Comparison of ENCODE assay signal across 8 cellular contexts in genomic region chr11:130434521-130435223, GRCh38. TPM values are rescaled to one million over a fixed set of nuclear protein-coding genes. Genes with fewer than 3 reads are reported as not detected.
DNase-seq lines count a peak whose midpoint lies in the region; ATAC-seq and TF ChIP-seq lines count a peak whose summit lies in the region.

No MANE protein-coding gene starts in this region.

- H3K36me3 Mint-ChIP-seq in stimulated activated memory B cell treated with anti-CD40 and anti-IgM and Interleukin-4, amounts not matched to agents 10 μg/mL and 1 μg/mL and 100 μg/mL, for 72 hours = no peaks in the 10 kb centered on the region

- H3K27me3 Mint-ChIP-seq in stimulated activated memory B cell treated with anti-CD40 and anti-IgM and Interleukin-4, amounts not matched to agents 10 μg/mL and 1 μg/mL and 100 μg/mL, for 72 hours = peaks cover 46% of the 10 kb centered on the region

- peak; percentile 94 for TF ChIP-seq RAD21 in Ishikawa (IDR thresholded peaks at IDR 0.05; ENCODE audit: low read depth)

- DNase-seq in DMS53 treated with DMSO at 0.1 percent for 48 hours (lab: John Stamatoyannopoulos, UW; ENCODE audit: unreplicated experiment) (peak; percentile 82), OCI-M2 (lab: John Stamatoyannopoulos, UW; ENCODE audit: unreplicated experiment) (peak; percentile 9), fibroblast of gingiva (ENCODE audit: low read depth) (peak; percentile 78), myocyte (ENCODE audit: low read depth) (peak; percentile 90)
- DNase-seq in activated T-cell treated with anti-CD3 and anti-CD28 coated beads, Interleukin-2, amount 50 U/mL, for 48 hours = peak; percentile 73 to 77

- TF ChIP-seq EP300 in Ishikawa (IDR thresholded peaks at IDR 0.05; ENCODE audit: borderline replicate concordance) = no peak

- H3K4me3 Mint-ChIP-seq in stimulated activated memory B cell treated with anti-CD40 and anti-IgM and Interleukin-4, amounts not matched to agents 10 μg/mL and 1 μg/mL and 100 μg/mL, for 72 hours = no peak overlapping the region

- no peak overlapping the region for H3K27ac Mint-ChIP-seq in stimulated activated memory B cell treated with anti-CD40 and anti-IgM and Interleukin-4, amounts not matched to agents 10 μg/mL and 1 μg/mL and 100 μg/mL, for 72 hours

- peaks cover 16% of the 10 kb centered on the region for H3K4me1 Mint-ChIP-seq in stimulated activated memory B cell treated with anti-CD40 and anti-IgM and Interleukin-4, amounts not matched to agents 10 μg/mL and 1 μg/mL and 100 μg/mL, for 72 hours

- H3K9me3 Mint-ChIP-seq in stimulated activated memory B cell treated with anti-CD40 and anti-IgM and Interleukin-4, amounts not matched to agents 10 μg/mL and 1 μg/mL and 100 μg/mL, for 72 hours = no peaks in the 10 kb centered on the region

- peak; percentile 86 for ATAC-seq in GM21576 (IDR thresholded peaks at IDR 0.05; ENCODE audit: unreplicated experiment)
- ATAC-seq in stimulated activated memory B cell treated with anti-CD40 and anti-IgM and Interleukin-4, amounts not matched to agents 10 μg/mL and 1 μg/mL and 100 μg/mL, for 72 hours = peak; percentile 91

TF ChIP-seq in Ishikawa, 13 proteins besides CTCF, POLR2A, EP300 and RAD21:
- TF ChIP-seq ZBTB7A (IDR thresholded peaks at IDR 0.05; ENCODE audit: low read depth) (no peak), TAF1 (IDR thresholded peaks at IDR 0.05; ENCODE audit: low read depth) (0 out of 2 replicates have a peak, but pooled peaks have one; percentile 41), REST (IDR thresholded peaks at IDR 0.05; ENCODE audit: low read depth) (no peak), TEAD4 (IDR thresholded peaks at IDR 0.05) (no peak), FOXM1 (IDR thresholded peaks at IDR 0.05; ENCODE audit: borderline replicate concordance, low read depth) (no peak), YY1 (IDR thresholded peaks at IDR 0.05; ENCODE audit: low read depth) (no peak), CEBPB (IDR thresholded peaks at IDR 0.05) (no peak), NFIC (IDR thresholded peaks at IDR 0.05) (peak; percentile 25; the same call in 1 of the 2 replicates), MAX (IDR thresholded peaks at IDR 0.05) (0 out of 2 replicates have a peak, but pooled peaks have one; percentile 12), CREB1 (IDR thresholded peaks at IDR 0.05; ENCODE audit: low read depth) (no peak), EGR1 (IDR thresholded peaks at IDR 0.05) (no peak), USF1 (IDR thresholded peaks at IDR 0.05) (no peak), TCF12 (IDR thresholded peaks at IDR 0.05; ENCODE audit: low read depth) (no peak)

RNA-seq across cellular contexts. Expression of gene ADAMTS8, which starts 6.3 kb away (rescaled TPM):
- 0.13 and 0.16 TPM in 2 replicates for total RNA-seq in myocyte
- polyA plus RNA-seq in myocyte (2012) = 0.57 TPM

RNA-seq across cellular contexts. Expression of gene ADAMTS15, which starts 13.8 kb away (rescaled TPM):
- total RNA-seq in myocyte = 1.8 and 5.0 TPM in 2 replicates
- polyA plus RNA-seq in myocyte (2012) = 1.9 TPM

Comparison
In these comparisons a context has a peak if more than half of its experiments do, and no peak if none do; other contexts are left out.
1. Peak in every context shown above with its lines: DNase-seq and ATAC-seq.
2. DNase-seq: peak in every context shown above with its lines; median percentile 90 in myocyte; 82 in DMS53 treated with DMSO at 0.1 percent for 48 hours; 78 in fibroblast of gingiva; 75 in activated T-cell treated with anti-CD3 and anti-CD28 coated beads, Interleukin-2, amount 50 U/mL, for 48 hours; 9 in OCI-M2.